ENCODE assay signal across 10 cellular contexts in genomic region chr16:28835864-28836760, GRCh38. TPM values are rescaled to one million over a fixed set of nuclear protein-coding genes. Genes with fewer than 3 reads are reported as not detected.
"Had no signal": no experiment of that assay in that cellular context is flagged by ENCODE, and none has a peak within 500 bp of the region (broad histone marks: within the 10 kb centered on the region; RNA-seq: fewer than 3 reads in every experiment).

No MANE protein-coding gene starts in this region.

- H3K27ac Mint-ChIP-seq: activated T-cell treated with anti-CD3 and anti-CD28 coated beads, Interleukin-2, amount 50 U/mL, for 72 hours had no signal

- H3K4me3 Mint-ChIP-seq: activated T-cell treated with anti-CD3 and anti-CD28 coated beads, Interleukin-2, amount 50 U/mL, for 72 hours; naive thymus-derived CD8-positive, alpha-beta T cell had no signal

- DNase-seq: activated CD4-positive, alpha-beta T cell treated with anti-CD3 and anti-CD28 coated beads, Interleukin-2, amount 50 U/mL, for 48 hours; activated CD4-positive, CD25-positive, alpha-beta regulatory T cell treated with anti-CD3 and anti-CD28 coated beads, Interleukin-2, amount 50 U/mL, for 72 hours; glutamatergic neuron; mucosa of descending colon; naive thymus-derived CD8-positive, alpha-beta T cell; stimulated activated naive CD4-positive, alpha-beta T cell treated with Interleukin-2 at 50 U/mL for 16 hours; T-helper 2 cell had no signal

- H3K4me2 ChIP-seq: smooth muscle cell had no signal

- H3K9me3 ChIP-seq: mucosa of descending colon had no signal

- H3K4me3 ChIP-seq: lung, mucosa of descending colon, smooth muscle cell had no signal

- H3K27me3 Mint-ChIP-seq: naive thymus-derived CD8-positive, alpha-beta T cell had no signal

- H3K9me3 Mint-ChIP-seq: naive thymus-derived CD8-positive, alpha-beta T cell had no signal

- ATAC-seq: naive thymus-derived CD8-positive, alpha-beta T cell had no signal

RNA-seq across cellular contexts. Expression of gene ATP2A1, which starts 42.2 kb away (rescaled TPM):
- polyA plus RNA-seq: naive thymus-derived CD8-positive, alpha-beta T cell had no signal
